ENCODE assay signal across 21 cellular contexts in the genomic region with DNA sequence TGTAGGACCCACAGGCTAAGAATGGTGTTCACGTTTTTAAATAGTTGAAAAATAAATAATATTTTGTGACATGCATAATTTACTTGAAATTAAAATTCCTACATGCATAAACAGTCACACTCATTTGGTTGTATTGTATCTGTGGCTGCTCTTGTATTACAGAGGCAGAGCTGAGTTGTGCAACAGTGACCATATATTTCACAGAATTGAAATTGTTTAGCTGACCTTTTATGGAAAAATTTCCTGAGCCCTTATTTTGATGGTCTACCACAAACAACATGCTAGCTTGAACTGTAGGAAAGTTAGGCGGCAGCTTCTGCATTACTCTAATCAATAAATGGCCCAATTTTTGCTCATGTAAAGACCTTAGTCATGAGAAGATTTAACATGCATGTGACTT.
"Had no signal": no experiment of that assay in that cellular context is flagged by ENCODE, and none has a peak within 500 bp of the region (broad histone marks: within the 10 kb centered on the region; RNA-seq: fewer than 3 reads in every experiment).

No MANE protein-coding gene starts in this region.

- H3K9me3 ChIP-seq: SK-N-SH had no signal

- DNase-seq: Kasumi-1, NCI-H1092, NCI-H1105 treated with DMSO at 0.1 percent for 48 hours, NCI-H1417 treated with DMSO at 0.1 percent for 48 hours, NCI-H146, NCI-H187, NCI-H2029, NCI-H2081 treated with DMSO at 0.1 percent for 48 hours, NCI-H2171, NCI-H226, NCI-H446, NCI-H510A, NCI-H524 treated with DMSO at 0.1 percent for 48 hours, NCI-H69, NCI-H774, Right ventricle myocardium superior, RPMI8226, SK-N-SH, SW 1271 had no signal

- ATAC-seq: K562 had no signal

- H3K4me3 ChIP-seq: K562 had no signal

- H3K9ac ChIP-seq: KMS-11, SK-N-SH had no signal
